ENCODE assay signal across 9 cellular contexts in genomic region chr12:45762185-45763110, GRCh38. TPM values are rescaled to one million over a fixed set of nuclear protein-coding genes. Genes with fewer than 3 reads are reported as not detected.
A peak's percentile ranks its signal among the peaks of the same experiment; 100 is the strongest.
DNase-seq lines count a peak whose midpoint lies in the region; ATAC-seq, FAIRE-seq and TF ChIP-seq lines count a peak whose summit lies in the region.
"Had no signal": no experiment of that assay in that cellular context is flagged by ENCODE, and none has a peak within 500 bp of the region (broad histone marks: within the 10 kb centered on the region; RNA-seq: fewer than 3 reads in every experiment).

No MANE protein-coding gene starts in this region.

- no peaks in the 10 kb centered on the region for H3K27me3 Mint-ChIP-seq in activated naive CD4-positive, alpha-beta T cell treated with anti-CD3 and anti-CD28 coated beads, Interleukin-2, amount 50 U/mL, for 24 hours

- ATAC-seq in heart right ventricle, result peak in 5 of 8 donors; percentile 25 to 68 (median 55)
- no peak for ATAC-seq in HG03521 (IDR thresholded peaks at IDR 0.05; ENCODE audit: unreplicated experiment)
- ATAC-seq in HG02798 (IDR thresholded peaks at IDR 0.05; ENCODE audit: poor library complexity, unreplicated experiment), result no peak

- peak; percentile 28 for FAIRE-seq in TTC549 (lab: Jason Lieb, UNC)

- no peaks in the 10 kb centered on the region for H3K36me3 ChIP-seq in heart right ventricle

- peaks cover 5 to 32% (median 16%) of the 10 kb centered on the region in 9 donors for H3K4me1 ChIP-seq in heart right ventricle

- H3K4me3 Mint-ChIP-seq in activated naive CD4-positive, alpha-beta T cell treated with anti-CD3 and anti-CD28 coated beads, Interleukin-2, amount 50 U/mL, for 24 hours, result no peak overlapping the region

- no peaks in the 10 kb centered on the region for H3K9me3 ChIP-seq in heart right ventricle

- intact Hi-C loops in heart right ventricle (cut with DNase I), result loop anchor here in 2 of 10 donors (5.0 to 10.0 kb wide), 2 partner anchors 232 to 245 kb away; partner anchors contain the start of gene SCAF11 (in 1 of the 2)

- H3K4me1 Mint-ChIP-seq in activated naive CD4-positive, alpha-beta T cell treated with anti-CD3 and anti-CD28 coated beads, Interleukin-2, amount 50 U/mL, for 24 hours, result peaks cover 78% of the 10 kb centered on the region

- H3K27ac ChIP-seq in heart right ventricle, result no peak overlapping the region

- H3K9me3 Mint-ChIP-seq in activated naive CD4-positive, alpha-beta T cell treated with anti-CD3 and anti-CD28 coated beads, Interleukin-2, amount 50 U/mL, for 24 hours, result no peaks in the 10 kb centered on the region
- H3K9me3 Mint-ChIP-seq: activated naive CD4-positive, alpha-beta T cell treated with anti-CD3 and anti-CD28 coated beads, Interleukin-2, amount 50 U/mL, for 72 hours had no signal

- WGBS in heart right ventricle, 2 donors, result 32 to 37% methylated on average over 3 of the region's 3 CpGs

- H3K36me3 Mint-ChIP-seq in activated naive CD4-positive, alpha-beta T cell treated with anti-CD3 and anti-CD28 coated beads, Interleukin-2, amount 50 U/mL, for 24 hours, result peaks cover 12% of the 10 kb centered on the region

- H3K27me3 ChIP-seq in heart right ventricle, result no peaks in the 10 kb centered on the region

- H3K4me3 ChIP-seq in heart right ventricle (no peak overlapping the region), skeletal muscle cell (ENCODE audit: low read depth, low read length) (no peak overlapping the region)

- TF ChIP-seq CTCF in heart right ventricle (IDR thresholded peaks at IDR 0.05), result peak; percentile 7 to 75 (median 63)

- H3K27ac Mint-ChIP-seq in activated naive CD4-positive, alpha-beta T cell treated with anti-CD3 and anti-CD28 coated beads, Interleukin-2, amount 50 U/mL, for 24 hours, result peak overlapping the region; percentile 26

- no peak for DNase-seq in activated naive CD4-positive, alpha-beta T cell (lab: John Stamatoyannopoulos, UW)
- DNase-seq in Kasumi-1 (lab: John Stamatoyannopoulos, UW) (peak; percentile 53 to 68), heart right ventricle (no peak), skeletal muscle cell (ENCODE audit: low read depth) (peak; percentile 20)

RNA-seq across cellular contexts. Expression of gene ARID2, which starts 32.9 kb away (rescaled TPM):
- total RNA-seq in heart right ventricle, result 10 to 100 TPM; 13.4 to 28.8 (median 19.3) TPM
- 10 to 100 TPM in 1 of 2 donors, 1 to 10 TPM in 1; 3.0 to 13.1 TPM for polyA plus RNA-seq in heart right ventricle

Comparison
In these comparisons a context has a peak if more than half of its experiments do, and no peak if none do; other contexts are left out.
1. DNase-seq: peak in Kasumi-1 (2 of 2) and skeletal muscle cell (single experiment); none in activated naive CD4-positive, alpha-beta T cell (0 of 4) and heart right ventricle (0 of 2).
2. ATAC-seq: peak in heart right ventricle (5 of 8); none in HG03521 (single experiment) and HG02798 (single experiment).